ENCODE assay signal across 9 cellular contexts in the genomic region with DNA sequence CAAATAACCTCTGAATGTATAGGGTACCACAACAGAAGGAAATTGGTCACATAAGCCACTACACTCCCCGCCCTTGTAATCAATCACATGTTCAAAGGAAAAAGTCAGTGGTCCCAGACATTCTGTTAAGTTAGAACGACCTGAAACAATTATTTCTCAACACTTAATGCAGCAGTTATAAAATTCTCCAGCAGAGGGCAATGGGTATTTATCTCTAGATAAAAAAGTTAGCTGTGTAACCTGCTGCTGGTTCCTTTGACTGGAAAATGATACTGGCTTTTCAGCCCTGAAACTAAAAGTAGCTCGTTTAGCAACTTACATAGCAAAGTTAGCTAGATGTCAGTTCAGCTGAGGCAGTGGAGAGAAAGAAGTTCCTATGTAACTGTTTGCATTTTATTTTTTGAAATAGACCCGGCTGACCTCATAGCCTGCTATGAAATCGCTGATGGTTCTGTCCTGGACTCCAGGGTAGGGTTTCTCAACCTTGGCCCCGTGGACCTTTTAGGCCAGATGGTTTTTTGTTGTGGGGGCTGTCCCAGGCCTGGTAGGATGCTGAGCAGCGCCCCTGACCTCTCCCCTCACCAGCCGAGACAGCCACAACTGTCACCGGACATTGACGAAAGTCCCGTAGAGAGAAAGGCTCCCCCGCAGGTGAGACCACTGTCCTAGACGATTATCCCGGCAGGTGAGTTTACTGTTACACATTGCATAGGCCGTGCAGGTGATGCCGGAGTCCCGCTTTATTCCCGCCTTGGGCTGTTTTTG. TPM values are rescaled to one million over a fixed set of nuclear protein-coding genes. Genes with fewer than 3 reads are reported as not detected.
DNase-seq lines count a peak whose midpoint lies in the region; ATAC-seq and TF ChIP-seq lines count a peak whose summit lies in the region.
"Had no signal": no experiment of that assay in that cellular context is flagged by ENCODE, and none has a peak within 500 bp of the region (broad histone marks: within the 10 kb centered on the region; RNA-seq: fewer than 3 reads in every experiment).

No MANE protein-coding gene starts in this region.

- H3K27me3 ChIP-seq in HAP-1 (ENCODE audit: low read depth), result 0 out of 2 replicates have a peak, but pooled peaks cover 4% of the 10 kb centered on the region
- no peaks in the 10 kb centered on the region for H3K27me3 ChIP-seq in brain microvascular endothelial cell (replicated peaks)
- no peaks in the 10 kb centered on the region for H3K27me3 ChIP-seq in upper lobe of left lung

- TF ChIP-seq CTCF in brain microvascular endothelial cell (IDR thresholded peaks at IDR 0.05; ENCODE audit: low read depth, low read length, missing control alignments) (peak; percentile 42), upper lobe of left lung (IDR thresholded peaks at IDR 0.05) (peak; percentile 45 to 77 (median 63))

- peak; percentile 76 for ATAC-seq in activated CD4-positive, alpha-beta T cell treated with anti-CD3 and anti-CD28 coated beads for 36 hours
- peak; percentile 56 for ATAC-seq in left colon
- ATAC-seq in upper lobe of left lung (ENCODE audit: low FRiP score in 2 of 2), result peak in 1 of 2 donors; percentile 73
- ATAC-seq in stimulated activated memory B cell treated with anti-CD40 and anti-IgM and Interleukin-4, amounts not matched to agents 10 μg/mL and 1 μg/mL and 100 μg/mL, for 72 hours, result no peak

- no peaks in the 10 kb centered on the region for H3K36me3 ChIP-seq in HAP-1 (replicated peaks)
- H3K36me3 ChIP-seq in brain microvascular endothelial cell (replicated peaks), result no peaks in the 10 kb centered on the region
- no peaks in the 10 kb centered on the region for H3K36me3 ChIP-seq in upper lobe of left lung

- H3K9me3 Mint-ChIP-seq in activated CD4-positive, alpha-beta T cell treated with anti-CD3 and anti-CD28 coated beads for 36 hours (ENCODE audit: low read depth), result no peaks in the 10 kb centered on the region
- H3K9me3 Mint-ChIP-seq in stimulated activated memory B cell treated with anti-CD40 and anti-IgM and Interleukin-4, amounts not matched to agents 10 μg/mL and 1 μg/mL and 100 μg/mL, for 72 hours, result peaks cover 7% of the 10 kb centered on the region
- H3K9me3 Mint-ChIP-seq: central memory CD8-positive, alpha-beta T cell had no signal

- TF ChIP-seq EP300 in upper lobe of left lung (IDR thresholded peaks at IDR 0.05), result no peak

- no peak for DNase-seq in activated CD4-positive, alpha-beta T cell treated with anti-CD3 and anti-CD28 coated beads for 36 hours
- no peak for DNase-seq in activated CD4-positive, alpha-beta T cell treated with anti-CD3 and anti-CD28 coated beads for 1 hour
- DNase-seq in HAP-1 (ENCODE audit: low spot score in 2 of 2), result peak; percentile 34 to 53
- peak; percentile 15 for DNase-seq in NCI-H345 treated with DMSO at 0.1 percent for 48 hours (lab: John Stamatoyannopoulos, UW; ENCODE audit: unreplicated experiment)
- DNase-seq in brain microvascular endothelial cell, result peak; percentile 39
- DNase-seq in left colon, result no peak
- DNase-seq in upper lobe of left lung, result no peak

- H3K4me3 Mint-ChIP-seq in activated CD4-positive, alpha-beta T cell treated with anti-CD3 and anti-CD28 coated beads for 36 hours, result no peak overlapping the region
- no peak overlapping the region for H3K4me3 Mint-ChIP-seq in stimulated activated memory B cell treated with anti-CD40 and anti-IgM and Interleukin-4, amounts not matched to agents 10 μg/mL and 1 μg/mL and 100 μg/mL, for 72 hours
- H3K4me3 Mint-ChIP-seq: central memory CD8-positive, alpha-beta T cell had no signal

- H3K4me1 Mint-ChIP-seq in activated CD4-positive, alpha-beta T cell treated with anti-CD3 and anti-CD28 coated beads for 36 hours, result peaks cover 2% of the 10 kb centered on the region
- H3K4me1 Mint-ChIP-seq in stimulated activated memory B cell treated with anti-CD40 and anti-IgM and Interleukin-4, amounts not matched to agents 10 μg/mL and 1 μg/mL and 100 μg/mL, for 72 hours, result peaks cover 5% of the 10 kb centered on the region
- H3K4me1 Mint-ChIP-seq: central memory CD8-positive, alpha-beta T cell had no signal

- intact Hi-C loops in activated CD4-positive, alpha-beta T cell treated with anti-CD3 and anti-CD28 coated beads for 36 hours (cut with DNase I, micrococcal nuclease), result loop anchor here (1.0 to 2.0 kb wide), 2 partner anchors 203 to 204 kb away; no protein-coding TSS in a partner anchor
- intact Hi-C loops in left colon (cut with DNase I, micrococcal nuclease), result loop anchor here in 1 of 2 donors (5.0 kb wide), 1 partner anchor 204 kb away; no protein-coding TSS in a partner anchor

- in situ Hi-C loops in HAP-1 (cut with MboI; ENCODE audit: low sequenced_read_pairs) (no loop called here), brain microvascular endothelial cell (cut with HindIII; ENCODE audit: low pct_ligation_motif_present, low sequenced_read_pairs) (no loop called here)

- H3K27ac ChIP-seq in brain microvascular endothelial cell, result no peak overlapping the region
- no peak overlapping the region for H3K27ac ChIP-seq in upper lobe of left lung

- no peak overlapping the region for H3K27ac Mint-ChIP-seq in activated CD4-positive, alpha-beta T cell treated with anti-CD3 and anti-CD28 coated beads for 36 hours
- no peak overlapping the region for H3K27ac Mint-ChIP-seq in stimulated activated memory B cell treated with anti-CD40 and anti-IgM and Interleukin-4, amounts not matched to agents 10 μg/mL and 1 μg/mL and 100 μg/mL, for 72 hours

- POLR2A ChIA-PET in activated CD4-positive, alpha-beta T cell treated with anti-CD3 and anti-CD28 coated beads for 36 hours (lab: Charles Lee), result no interaction called here

- H3K9me3 ChIP-seq in HAP-1 (no peaks in the 10 kb centered on the region), upper lobe of left lung (no peaks in the 10 kb centered on the region)

- 67 to 72% methylated on average over 14 to 17 of the region's 18 CpGs for WGBS in upper lobe of left lung, 2 donors

- no peaks in the 10 kb centered on the region for H3K36me3 Mint-ChIP-seq in activated CD4-positive, alpha-beta T cell treated with anti-CD3 and anti-CD28 coated beads for 36 hours (ENCODE audit: low read depth)
- no peaks in the 10 kb centered on the region for H3K36me3 Mint-ChIP-seq in stimulated activated memory B cell treated with anti-CD40 and anti-IgM and Interleukin-4, amounts not matched to agents 10 μg/mL and 1 μg/mL and 100 μg/mL, for 72 hours

- no peak for TF ChIP-seq POLR2A in upper lobe of left lung (IDR thresholded peaks at IDR 0.05)

- H3K4me3 ChIP-seq in HAP-1 (no peak overlapping the region), brain microvascular endothelial cell (ENCODE audit: low read depth, low read length) (no peak overlapping the region), upper lobe of left lung (no peak overlapping the region)

- CTCF ChIA-PET in activated CD4-positive, alpha-beta T cell treated with anti-CD3 and anti-CD28 coated beads for 36 hours (lab: Charles Lee), result interaction anchor here (0.6 to 3.8 kb wide), 32 partner anchors 10 to 1291 kb away, joined by 3 to 26 read pairs (median 4); a partner anchor contains a TSS

- H3K27me3 Mint-ChIP-seq in activated CD4-positive, alpha-beta T cell treated with anti-CD3 and anti-CD28 coated beads for 36 hours, result peaks cover 2% of the 10 kb centered on the region
- peaks cover 28% of the 10 kb centered on the region for H3K27me3 Mint-ChIP-seq in stimulated activated memory B cell treated with anti-CD40 and anti-IgM and Interleukin-4, amounts not matched to agents 10 μg/mL and 1 μg/mL and 100 μg/mL, for 72 hours

- H3K4me1 ChIP-seq in HAP-1 (no peaks in the 10 kb centered on the region), upper lobe of left lung (no peaks in the 10 kb centered on the region)

RNA-seq across cellular contexts. Expression of a gene that starts 40.2 kb away (rescaled TPM):
- under 1 TPM; 0.78 to 0.88 TPM for total RNA-seq in activated CD4-positive, alpha-beta T cell treated with anti-CD3 and anti-CD28 coated beads for 36 hours
- 10 to 100 TPM; 10.3 to 11.3 TPM for total RNA-seq in left colon
- 10 to 100 TPM; 19.8 to 64.5 (median 24.7) TPM for total RNA-seq in upper lobe of left lung

RNA-seq across cellular contexts. Expression of a gene that starts 40.8 kb away (rescaled TPM):
- 1 to 10 TPM; 3.5 to 3.8 TPM for total RNA-seq in activated CD4-positive, alpha-beta T cell treated with anti-CD3 and anti-CD28 coated beads for 36 hours
- total RNA-seq in left colon (10 to 100 TPM; 10.2 to 10.5 TPM), upper lobe of left lung (10 to 100 TPM; 32.0 to 98.0 (median 61.2) TPM)

Comparison
In these comparisons a context has a peak if more than half of its experiments do, and no peak if none do; other contexts are left out.
1. DNase-seq: peak in HAP-1 (2 of 2), NCI-H345 treated with DMSO at 0.1 percent for 48 hours (single experiment) and brain microvascular endothelial cell (single experiment); none in activated CD4-positive, alpha-beta T cell treated with anti-CD3 and anti-CD28 coated beads for 36 hours (single experiment), activated CD4-positive, alpha-beta T cell treated with anti-CD3 and anti-CD28 coated beads for 1 hour (single experiment), left colon (0 of 2) and upper lobe of left lung (0 of 2).
2. RNA of a gene that starts 40.2 kb away (total RNA-seq): 19.8 to 64.5 TPM in upper lobe of left lung and 10.3 to 11.3 TPM in left colon; 0.78 to 0.88 TPM in activated CD4-positive, alpha-beta T cell treated with anti-CD3 and anti-CD28 coated beads for 36 hours; every median in the first group is over 4 times any median in the second.